In the genomic region with DNA sequence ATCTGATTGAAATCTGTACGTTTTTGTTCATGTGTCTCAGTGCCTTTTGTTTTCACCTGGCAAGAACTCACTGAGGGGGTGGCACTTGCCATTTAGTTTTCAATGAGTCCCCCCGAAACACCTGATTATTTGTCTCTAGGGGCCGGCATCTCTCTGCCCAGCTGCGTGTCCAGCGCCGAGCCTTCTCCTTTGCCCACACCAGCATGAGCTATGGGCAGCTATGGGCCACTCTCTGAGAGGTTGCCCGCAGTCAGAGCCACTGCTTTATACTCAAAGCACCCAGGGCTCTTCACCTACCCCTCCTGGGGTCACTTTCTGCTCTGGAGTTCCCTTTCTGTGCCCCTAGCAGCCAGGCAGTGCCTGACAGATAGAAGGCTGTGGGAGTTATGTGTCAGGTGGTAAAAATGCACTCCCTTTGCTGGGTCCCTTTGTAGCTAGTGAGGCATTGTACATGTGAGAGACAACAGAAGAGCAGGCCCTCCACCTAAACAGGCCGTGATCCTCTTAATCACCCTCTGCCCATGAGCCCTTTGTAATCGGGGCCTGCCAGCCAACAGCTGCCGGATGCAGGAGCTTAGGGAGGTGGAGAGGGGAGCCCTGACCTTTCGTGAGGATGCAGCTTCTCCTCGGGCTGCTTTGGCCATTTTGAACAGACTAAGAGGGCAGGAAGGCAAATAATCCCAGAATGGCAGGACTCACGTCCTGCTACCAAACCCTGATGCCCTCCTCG, we compare ENCODE assay signal across 17 cellular contexts.
"Had no signal": no experiment of that assay in that cellular context is flagged by ENCODE, and none has a peak within 500 bp of the region (broad histone marks: within the 10 kb centered on the region; RNA-seq: fewer than 3 reads in every experiment).

No MANE protein-coding gene starts in this region.

- ATAC-seq: activated CD8-positive, alpha-beta T cell treated with anti-CD3 and anti-CD28 coated beads, Interleukin-2, amount 10 ng/mL, durations not matched to agents 7 days and 5 days; activated naive CD4-positive, alpha-beta T cell treated with anti-CD3 and anti-CD28 coated beads, Interleukin-2, amount 50 U/mL, for 72 hours; activated T-cell treated with anti-CD3 and anti-CD28 coated beads, Interleukin-2, amount 50 U/mL, for 72 hours; left ventricle myocardium superior; sciatic nerve had no signal

- H3K9me3 Mint-ChIP-seq: activated CD4-positive, alpha-beta T cell treated with anti-CD3 and anti-CD28 coated beads, Interleukin-2, amount 10 ng/mL, durations not matched to agents 24 days and 14 days; activated naive CD4-positive, alpha-beta T cell treated with anti-CD3 and anti-CD28 coated beads, Interleukin-2, amount 50 U/mL, for 72 hours; activated T-cell treated with anti-CD3 and anti-CD28 coated beads, Interleukin-2, amount 50 U/mL, for 72 hours had no signal

- H3K27me3 ChIP-seq: esophagus squamous epithelium, ovary had no signal

- H3K4me1 Mint-ChIP-seq: activated CD4-positive, alpha-beta T cell treated with anti-CD3 and anti-CD28 coated beads, Interleukin-2, amount 10 ng/mL, durations not matched to agents 24 days and 14 days had no signal

- H3K4me3 Mint-ChIP-seq: activated CD4-positive, alpha-beta T cell treated with anti-CD3 and anti-CD28 coated beads, Interleukin-2, amount 10 ng/mL, durations not matched to agents 24 days and 14 days; activated CD8-positive, alpha-beta T cell treated with anti-CD3 and anti-CD28 coated beads, Interleukin-2, amount 10 ng/mL, durations not matched to agents 7 days and 5 days; activated T-cell treated with anti-CD3 and anti-CD28 coated beads, Interleukin-2, amount 50 U/mL, for 72 hours had no signal

- H3K27me3 Mint-ChIP-seq: activated CD4-positive, alpha-beta T cell treated with anti-CD3 and anti-CD28 coated beads, Interleukin-2, amount 10 ng/mL, durations not matched to agents 24 days and 14 days had no signal

- H3K27ac Mint-ChIP-seq: activated CD4-positive, alpha-beta T cell treated with anti-CD3 and anti-CD28 coated beads, Interleukin-2, amount 10 ng/mL, durations not matched to agents 24 days and 14 days; activated CD8-positive, alpha-beta T cell treated with anti-CD3 and anti-CD28 coated beads, Interleukin-2, amount 10 ng/mL, durations not matched to agents 7 days and 5 days; activated naive CD4-positive, alpha-beta T cell treated with anti-CD3 and anti-CD28 coated beads, Interleukin-2, amount 50 U/mL, for 72 hours; activated T-cell treated with anti-CD3 and anti-CD28 coated beads, Interleukin-2, amount 50 U/mL, for 72 hours had no signal

- H3K4me3 ChIP-seq: esophagus squamous epithelium, ovary had no signal

- DNase-seq: activated CD4-positive, alpha-beta T cell treated with anti-CD3 and anti-CD28 coated beads, Interleukin-2, amount 10 ng/mL, durations not matched to agents 24 days and 14 days; activated CD4-positive, CD25-positive, alpha-beta regulatory T cell; activated CD8-positive, alpha-beta memory T cell treated with anti-CD3 and anti-CD28 coated beads, Interleukin-2, amount 50 U/mL, for 48 hours; activated CD8-positive, alpha-beta T cell treated with anti-CD3 and anti-CD28 coated beads, Interleukin-2, amount 10 ng/mL, durations not matched to agents 7 days and 5 days; activated gamma-delta T cell; activated T-cell treated with anti-CD3 and anti-CD28 coated beads, Interleukin-2, amount 50 U/mL, for 72 hours; amniotic stem cell; caudate nucleus; effector CD4-positive, alpha-beta T cell; esophagus squamous epithelium; hypothalamus; kidney; left ventricle myocardium superior; ovary; stimulated activated CD4-positive, alpha-beta T cell treated with anti-CD3 and anti-CD28 coated beads, Interleukin-1b, Interleukin-23, amount 100 ng/mL, for 48 hours had no signal

- H3K27ac ChIP-seq: esophagus squamous epithelium had no signal
